8 cellular contexts compared by ENCODE assay signal in the genomic region with DNA sequence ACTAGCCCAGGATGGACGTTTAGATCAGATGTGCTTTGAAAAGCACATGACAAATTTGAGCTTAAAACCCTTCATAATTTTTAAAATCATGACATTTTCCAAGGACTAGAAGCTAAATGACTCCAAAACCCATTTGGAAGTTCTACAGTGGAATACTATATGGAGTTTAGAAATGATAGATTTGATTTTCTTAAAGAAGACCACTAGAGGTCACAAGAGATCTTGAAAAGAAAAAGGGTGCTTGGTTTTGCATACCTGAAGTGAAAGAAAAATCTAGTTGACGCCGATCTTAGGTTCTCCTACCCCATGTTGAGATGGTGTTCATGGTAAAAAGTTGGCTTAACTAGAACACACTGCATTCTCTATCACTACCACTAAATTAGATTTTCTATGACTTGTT. TPM values are rescaled to one million over a fixed set of nuclear protein-coding genes. Genes with fewer than 3 reads are reported as not detected.
A peak's percentile ranks its signal among the peaks of the same experiment; 100 is the strongest.
DNase-seq lines count a peak whose midpoint lies in the region; ATAC-seq and TF ChIP-seq lines count a peak whose summit lies in the region.

No MANE protein-coding gene starts in this region.

- H3K36me3 ChIP-seq in MM.1S (replicated peaks; ENCODE audit: insufficient read depth, low read length) (no peaks in the 10 kb centered on the region), Panc1 (ENCODE audit: control insufficient read depth, insufficient read depth, low read length) (no peaks in the 10 kb centered on the region), sigmoid colon (no peaks in the 10 kb centered on the region)

- H3K4me1 Mint-ChIP-seq in activated naive CD4-positive, alpha-beta T cell treated with anti-CD3 and anti-CD28 coated beads, Interleukin-2, amount 50 U/mL, for 24 hours = peaks cover 8% of the 10 kb centered on the region

- no peak overlapping the region for H3K9ac ChIP-seq in MM.1S (ENCODE audit: low read length)

- no peak for TF ChIP-seq POLR2A in sigmoid colon (IDR thresholded peaks at IDR 0.05)

- no peaks in the 10 kb centered on the region for H3K4me1 ChIP-seq in MM.1S (ENCODE audit: low read length)
- H3K4me1 ChIP-seq in Panc1 (ENCODE audit: control insufficient read depth, insufficient read depth, low read length) = no peaks in the 10 kb centered on the region; the same call in 1 of the 2 replicates
- peaks cover 0 to 20% (median 1%) of the 10 kb centered on the region in 4 donors for H3K4me1 ChIP-seq in sigmoid colon

- H2AFZ ChIP-seq in MM.1S (ENCODE audit: low read length) = peak overlapping the region; percentile 17

- CTCF ChIA-PET in Panc1 (lab: Charles Lee) = no interaction called here

- H3K4me3 ChIP-seq in MM.1S (ENCODE audit: low read length) = no peak overlapping the region
- no peak overlapping the region for H3K4me3 ChIP-seq in Panc1 (ENCODE audit: low read depth in 2 of 2, low read length in 2 of 2)
- H3K4me3 ChIP-seq in dorsolateral prefrontal cortex = peak overlapping the region in 11 of 59 donors; percentile 3 to 41 (median 30)
- no peak overlapping the region for H3K4me3 ChIP-seq in sigmoid colon

- no peak overlapping the region for H3K27ac Mint-ChIP-seq in activated naive CD4-positive, alpha-beta T cell treated with anti-CD3 and anti-CD28 coated beads, Interleukin-2, amount 50 U/mL, for 24 hours

- peak overlapping the region; percentile 29; the same call in 1 of the 2 replicates for H3K4me2 ChIP-seq in MM.1S (ENCODE audit: low read depth, low read length)

- H3K36me3 Mint-ChIP-seq in activated naive CD4-positive, alpha-beta T cell treated with anti-CD3 and anti-CD28 coated beads, Interleukin-2, amount 50 U/mL, for 24 hours = no peaks in the 10 kb centered on the region

- intact Hi-C loops in Panc1 (cut with micrococcal nuclease; ENCODE audit: unreplicated experiment) = loop anchor here (2.0 to 10.0 kb wide), 5 partner anchors 154 to 511 kb away; a partner anchor contains a TSS
- intact Hi-C loops in dorsolateral prefrontal cortex (cut with DNase I) = loop anchor here (1.0 to 10.0 kb wide), 7 partner anchors 151 to 511 kb away; a partner anchor contains a TSS
- intact Hi-C loops in sigmoid colon (cut with DNase I) = loop anchor here (5.0 kb wide), 2 partner anchors 154 to 484 kb away; no protein-coding TSS in a partner anchor

- peak; percentile 84 for ATAC-seq in Panc1

- H3K9me2 ChIP-seq in MM.1S (replicated peaks; ENCODE audit: insufficient read depth, low read length) = no peaks in the 10 kb centered on the region

- H3K27me3 ChIP-seq in MM.1S (replicated peaks; ENCODE audit: insufficient read depth, low read length) = no peaks in the 10 kb centered on the region
- peaks cover 11% of the 10 kb centered on the region for H3K27me3 ChIP-seq in Panc1 (ENCODE audit: control insufficient read depth, insufficient read depth, low read length)
- H3K27me3 ChIP-seq in dorsolateral prefrontal cortex = no peaks in the 10 kb centered on the region
- no peaks in the 10 kb centered on the region for H3K27me3 ChIP-seq in sigmoid colon

- 0 to 10% methylated on average over 3 of the region's 3 CpGs for WGBS in sigmoid colon, 2 donors

- no peaks in the 10 kb centered on the region for H3K27me3 Mint-ChIP-seq in activated naive CD4-positive, alpha-beta T cell treated with anti-CD3 and anti-CD28 coated beads, Interleukin-2, amount 50 U/mL, for 24 hours

- BruUV-seq in Panc1 (replicated peaks; lab: Mats Ljungman, UMichigan) = no TSS peak

- H3K79me2 ChIP-seq in MM.1S (ENCODE audit: low read length) = no peaks in the 10 kb centered on the region

- H3K9me3 ChIP-seq in MM.1S (replicated peaks; ENCODE audit: insufficient read depth, low read length) (no peaks in the 10 kb centered on the region), Panc1 (ENCODE audit: control insufficient read depth, insufficient read depth, low read depth, low read length) (no peaks in the 10 kb centered on the region), sigmoid colon (no peaks in the 10 kb centered on the region)

- TF ChIP-seq CTCF in MM.1S (IDR thresholded peaks at IDR 0.05; ENCODE audit: low read length) (peak; percentile 50), Panc1 (IDR thresholded peaks at IDR 0.05) (peak; percentile 63; the same call in 1 of the 2 replicates), dorsolateral prefrontal cortex (IDR thresholded peaks at IDR 0.05 in 54 of 56, conservative IDR thresholded peaks at IDR 0.05 in 2 of 56; ENCODE audit: low read depth in 1 of 56, partially characterized antibody in 56 of 56) (peak; percentile 44 to 86 (median 68)), sigmoid colon (IDR thresholded peaks at IDR 0.05) (peak in 2 of 4 experiments; percentile 17 to 24)

- H3K9me3 Mint-ChIP-seq in activated naive CD4-positive, alpha-beta T cell treated with anti-CD3 and anti-CD28 coated beads, Interleukin-2, amount 50 U/mL, for 24 hours = no peaks in the 10 kb centered on the region

- DNase-seq in activated naive CD4-positive, alpha-beta T cell treated with anti-CD3 and anti-CD28 coated beads, Interleukin-2, amount 50 U/mL, for 16 hours = no peak
- DNase-seq in MM.1S (peak; percentile 64), Panc1 (ENCODE audit: low read depth, low spot score) (peak; percentile 18), dorsolateral prefrontal cortex (no peak), midbrain (lab: John Stamatoyannopoulos, UW) (peak; percentile 64), HuH-7.5 (ENCODE audit: low spot score) (no peak), sigmoid colon (no peak)

- no peaks in the 10 kb centered on the region for H4K20me1 ChIP-seq in MM.1S (ENCODE audit: insufficient read depth, low read length)

- H3F3A ChIP-seq in MM.1S (ENCODE audit: insufficient read depth, low read length) = no peaks in the 10 kb centered on the region

- no peak overlapping the region for H3K27ac ChIP-seq in MM.1S (ENCODE audit: low read length)
- H3K27ac ChIP-seq in Panc1 (ENCODE audit: low read length) = no peak overlapping the region
- H3K27ac ChIP-seq in dorsolateral prefrontal cortex = peak overlapping the region in 4 of 59 donors; percentile 1 to 46 (median 36)
- H3K27ac ChIP-seq in sigmoid colon = peak overlapping the region in 1 of 4 donors; percentile 33

- no peak for TF ChIP-seq EP300 in sigmoid colon (IDR thresholded peaks at IDR 0.05)

- peak overlapping the region; percentile 82 for H3K4me3 Mint-ChIP-seq in activated naive CD4-positive, alpha-beta T cell treated with anti-CD3 and anti-CD28 coated beads, Interleukin-2, amount 50 U/mL, for 24 hours

- POLR2A ChIA-PET in Panc1 (lab: Charles Lee) = no interaction called here

- in situ Hi-C loops in Panc1 (cut with HindIII; ENCODE audit: low pct_unique_long_range_greater_than_20kb, low sequenced_read_pairs) = no loop called here

RNA-seq across cellular contexts. Expression of a gene that starts 31.5 kb away (rescaled TPM):
- total RNA-seq in Panc1 (2021; ENCODE audit: unreplicated experiment) = 0.28 TPM
- not detected for polyA plus RNA-seq in Panc1 (2012; ENCODE audit: insufficient read length)
- 10 to 100 TPM in 40 of 120 experiments, 1 to 10 TPM in 80; 1.8 to 18.2 (median 8.6) TPM for total RNA-seq in dorsolateral prefrontal cortex
- total RNA-seq in sigmoid colon = 1 to 10 TPM in 1 of 4 donors, under 1 TPM in 1, not detected in 2; 0.27 to 2.0 TPM
- under 1 TPM in 2 of 3 donors, not detected in 1; 0.15 to 0.60 TPM for polyA plus RNA-seq in sigmoid colon

RNA-seq across cellular contexts. Expression of a gene that starts 31.5 kb away (rescaled TPM):
- total RNA-seq in Panc1 (2021; ENCODE audit: unreplicated experiment) (16.4 TPM), dorsolateral prefrontal cortex (10 to 100 TPM; 15.3 to 37.8 (median 23.5) TPM), sigmoid colon (10 to 100 TPM; 19.9 to 29.1 (median 25.7) TPM)
- 13.1 TPM for polyA plus RNA-seq in Panc1 (2012; ENCODE audit: insufficient read length)
- 10 to 100 TPM in 2 of 3 donors, 1 to 10 TPM in 1; 9.0 to 15.6 (median 13.4) TPM for polyA plus RNA-seq in sigmoid colon

Comparison
In these comparisons a context has a peak if more than half of its experiments do, and no peak if none do; other contexts are left out.
1. DNase-seq: peak in MM.1S (single experiment), Panc1 (single experiment) and midbrain (single experiment); none in activated naive CD4-positive, alpha-beta T cell treated with anti-CD3 and anti-CD28 coated beads, Interleukin-2, amount 50 U/mL, for 16 hours (single experiment), dorsolateral prefrontal cortex (0 of 10), HuH-7.5 (single experiment) and sigmoid colon (single experiment).